1 cellular context compared by ENCODE assay signal in the genomic region with DNA sequence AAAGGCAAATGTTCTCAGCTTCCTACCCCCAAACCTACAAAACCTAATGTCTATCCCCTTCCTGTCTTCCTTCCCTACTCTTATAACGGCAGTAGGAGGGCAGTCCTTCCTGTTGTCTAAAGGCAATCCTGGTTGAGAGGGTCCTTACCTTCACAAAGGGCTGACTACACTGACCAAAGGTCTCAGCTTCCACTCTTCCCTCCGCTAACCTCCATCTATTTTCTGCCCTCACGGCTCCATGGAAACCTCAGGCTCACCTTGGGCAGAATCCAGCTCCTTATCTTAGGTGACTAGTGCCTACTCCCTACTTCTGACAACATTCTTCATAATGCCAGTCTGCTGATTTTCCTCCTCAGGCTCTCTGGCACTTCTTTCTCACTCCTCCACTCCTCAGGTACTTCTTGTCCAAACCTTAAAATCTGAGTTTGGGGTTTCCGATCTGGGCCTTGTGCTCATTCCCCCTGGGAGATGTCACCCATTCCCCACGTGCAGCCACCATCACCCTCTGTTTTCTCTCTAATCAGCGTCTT.
TF ChIP-seq lines count a peak whose summit lies in the region.

No MANE protein-coding gene starts in this region.

TF ChIP-seq in GM23338, 12 proteins besides CTCF, POLR2A, EP300 and RAD21:
- TF ChIP-seq, protein P1, sequence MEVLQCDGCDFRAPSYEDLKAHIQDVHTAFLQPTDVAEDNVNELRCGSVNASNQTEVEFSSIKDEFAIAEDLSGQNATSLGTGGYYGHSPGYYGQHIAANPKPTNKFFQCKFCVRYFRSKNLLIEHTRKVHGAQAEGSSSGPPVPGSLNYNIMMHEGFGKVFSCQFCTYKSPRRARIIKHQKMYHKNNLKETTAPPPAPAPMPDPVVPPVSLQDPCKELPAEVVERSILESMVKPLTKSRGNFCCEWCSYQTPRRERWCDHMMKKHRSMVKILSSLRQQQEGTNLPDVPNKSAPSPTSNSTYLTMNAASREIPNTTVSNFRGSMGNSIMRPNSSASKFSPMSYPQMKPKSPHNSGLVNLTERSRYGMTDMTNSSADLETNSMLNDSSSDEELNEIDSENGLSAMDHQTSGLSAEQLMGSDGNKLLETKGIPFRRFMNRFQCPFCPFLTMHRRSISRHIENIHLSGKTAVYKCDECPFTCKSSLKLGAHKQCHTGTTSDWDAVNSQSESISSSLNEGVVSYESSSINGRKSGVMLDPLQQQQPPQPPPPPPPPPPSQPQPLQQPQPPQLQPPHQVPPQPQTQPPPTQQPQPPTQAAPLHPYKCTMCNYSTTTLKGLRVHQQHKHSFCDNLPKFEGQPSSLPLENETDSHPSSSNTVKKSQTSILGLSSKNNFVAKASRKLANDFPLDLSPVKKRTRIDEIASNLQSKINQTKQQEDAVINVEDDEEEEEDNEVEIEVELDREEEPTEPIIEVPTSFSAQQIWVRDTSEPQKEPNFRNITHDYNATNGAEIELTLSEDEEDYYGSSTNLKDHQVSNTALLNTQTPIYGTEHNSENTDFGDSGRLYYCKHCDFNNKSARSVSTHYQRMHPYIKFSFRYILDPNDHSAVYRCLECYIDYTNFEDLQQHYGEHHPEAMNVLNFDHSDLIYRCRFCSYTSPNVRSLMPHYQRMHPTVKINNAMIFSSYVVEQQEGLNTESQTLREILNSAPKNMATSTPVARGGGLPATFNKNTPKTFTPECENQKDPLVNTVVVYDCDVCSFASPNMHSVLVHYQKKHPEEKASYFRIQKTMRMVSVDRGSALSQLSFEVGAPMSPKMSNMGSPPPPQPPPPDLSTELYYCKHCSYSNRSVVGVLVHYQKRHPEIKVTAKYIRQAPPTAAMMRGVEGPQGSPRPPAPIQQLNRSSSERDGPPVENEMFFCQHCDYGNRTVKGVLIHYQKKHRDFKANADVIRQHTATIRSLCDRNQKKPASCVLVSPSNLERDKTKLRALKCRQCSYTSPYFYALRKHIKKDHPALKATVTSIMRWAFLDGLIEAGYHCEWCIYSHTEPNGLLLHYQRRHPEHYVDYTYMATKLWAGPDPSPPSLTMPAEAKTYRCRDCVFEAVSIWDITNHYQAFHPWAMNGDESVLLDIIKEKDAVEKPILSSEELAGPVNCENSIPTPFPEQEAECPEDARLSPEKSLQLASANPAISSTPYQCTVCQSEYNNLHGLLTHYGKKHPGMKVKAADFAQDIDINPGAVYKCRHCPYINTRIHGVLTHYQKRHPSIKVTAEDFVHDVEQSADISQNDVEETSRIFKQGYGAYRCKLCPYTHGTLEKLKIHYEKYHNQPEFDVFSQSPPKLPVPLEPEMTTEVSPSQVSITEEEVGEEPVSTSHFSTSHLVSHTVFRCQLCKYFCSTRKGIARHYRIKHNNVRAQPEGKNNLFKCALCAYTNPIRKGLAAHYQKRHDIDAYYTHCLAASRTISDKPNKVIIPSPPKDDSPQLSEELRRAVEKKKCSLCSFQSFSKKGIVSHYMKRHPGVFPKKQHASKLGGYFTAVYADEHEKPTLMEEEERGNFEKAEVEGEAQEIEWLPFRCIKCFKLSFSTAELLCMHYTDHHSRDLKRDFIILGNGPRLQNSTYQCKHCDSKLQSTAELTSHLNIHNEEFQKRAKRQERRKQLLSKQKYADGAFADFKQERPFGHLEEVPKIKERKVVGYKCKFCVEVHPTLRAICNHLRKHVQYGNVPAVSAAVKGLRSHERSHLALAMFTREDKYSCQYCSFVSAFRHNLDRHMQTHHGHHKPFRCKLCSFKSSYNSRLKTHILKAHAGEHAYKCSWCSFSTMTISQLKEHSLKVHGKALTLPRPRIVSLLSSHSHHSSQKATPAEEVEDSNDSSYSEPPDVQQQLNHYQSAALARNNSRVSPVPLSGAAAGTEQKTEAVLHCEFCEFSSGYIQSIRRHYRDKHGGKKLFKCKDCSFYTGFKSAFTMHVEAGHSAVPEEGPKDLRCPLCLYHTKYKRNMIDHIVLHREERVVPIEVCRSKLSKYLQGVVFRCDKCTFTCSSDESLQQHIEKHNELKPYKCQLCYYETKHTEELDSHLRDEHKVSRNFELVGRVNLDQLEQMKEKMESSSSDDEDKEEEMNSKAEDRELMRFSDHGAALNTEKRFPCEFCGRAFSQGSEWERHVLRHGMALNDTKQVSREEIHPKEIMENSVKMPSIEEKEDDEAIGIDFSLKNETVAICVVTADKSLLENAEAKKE (CRISPR knock-in tag; IDR thresholded peaks at IDR 0.05) = no peak
- TF ChIP-seq ZNF331 (CRISPR knock-in tag; IDR thresholded peaks at IDR 0.05; ENCODE audit: low read depth) = no peak
- TF ChIP-seq EZH2 (IDR thresholded peaks at IDR 0.05; ENCODE audit: low read depth, unreplicated experiment) = no peak
